Comparison of ENCODE assay signal across 13 cellular contexts in the genomic region with DNA sequence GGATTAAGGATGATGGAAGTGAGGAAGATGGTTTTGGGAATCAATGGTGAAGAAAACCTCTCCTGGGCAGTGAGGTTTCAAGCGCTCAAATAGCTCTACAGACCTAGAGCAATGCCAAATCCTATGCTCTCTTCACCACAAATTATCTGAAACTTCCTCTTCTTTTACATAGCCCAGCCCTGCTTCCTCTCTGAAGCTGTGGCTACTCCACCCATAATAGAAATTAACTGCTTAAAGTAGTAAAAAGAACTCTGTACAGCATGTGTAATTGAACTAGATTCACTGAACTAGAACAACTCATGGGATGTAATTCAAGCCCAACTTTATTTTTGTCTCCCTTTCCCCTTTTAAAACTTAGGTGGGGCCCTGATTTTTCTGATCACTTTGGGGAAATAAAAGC. TPM values are rescaled to one million over a fixed set of nuclear protein-coding genes. Genes with fewer than 3 reads are reported as not detected.
DNase-seq lines count a peak whose midpoint lies in the region; ATAC-seq and TF ChIP-seq lines count a peak whose summit lies in the region.
"Had no signal": no experiment of that assay in that cellular context is flagged by ENCODE, and none has a peak within 500 bp of the region (broad histone marks: within the 10 kb centered on the region; RNA-seq: fewer than 3 reads in every experiment).

No MANE protein-coding gene starts in this region.

- no peaks in the 10 kb centered on the region for H4K20me1 ChIP-seq in BLaER1 treated with 17β-estradiol and CSF1 and Interleukin-3, amounts not matched to agents 10 nM and 100 nM

- H3K36me3 ChIP-seq in BLaER1 treated with 17β-estradiol and CSF1 and Interleukin-3, amounts not matched to agents 10 nM and 100 nM, result no peaks in the 10 kb centered on the region

- TF ChIP-seq POLR2A in NB4 (IDR thresholded peaks at IDR 0.05; ENCODE audit: extremely low read depth, insufficient read length), result no peak

- ATAC-seq in GM21447 (IDR thresholded peaks at IDR 0.05; ENCODE audit: unreplicated experiment), result peak; percentile 59
- ATAC-seq: activated naive CD8-positive, alpha-beta T cell treated with anti-CD3 and anti-CD28 coated beads, Interleukin-2, amount 50 U/mL, for 24 hours; GM23338 had no signal

- peak overlapping the region in 1 of 11 experiments; percentile 0; a peak in 1 of 22 replicates for H3K9ac ChIP-seq in BLaER1 treated with 17β-estradiol and CSF1 and Interleukin-3, amounts not matched to agents 10 nM and 100 nM

- H3K9me3 Mint-ChIP-seq in immature natural killer cell, result no peaks in the 10 kb centered on the region
- H3K9me3 Mint-ChIP-seq: activated naive CD8-positive, alpha-beta T cell treated with anti-CD3 and anti-CD28 coated beads, Interleukin-2, amount 50 U/mL, for 24 hours; GM23338 had no signal

- H3K4me1 ChIP-seq in BLaER1 treated with 17β-estradiol and CSF1 and Interleukin-3, amounts not matched to agents 10 nM and 100 nM, result peaks cover 20 to 45% (median 27%) of the 10 kb centered on the region in 10 experiments

- DNase-seq in NB4 (ENCODE audit: low read depth), result peak; percentile 65
- no peak for DNase-seq in immature natural killer cell
- no peak for DNase-seq in NCI-H510A treated with DMSO at 0.1 percent for 48 hours (lab: John Stamatoyannopoulos, UW)
- DNase-seq in stimulated activated CD4-positive, alpha-beta T cell treated with anti-CD3 and anti-CD28 coated beads, Interleukin-12 subunit alpha, Interleukin-12 subunit beta, amount 100 ng/mL, for 4 hours, result no peak
- DNase-seq in AG20443 (ENCODE audit: low spot score), result no peak
- no peak for DNase-seq in dorsolateral prefrontal cortex
- DNase-seq: activated naive CD8-positive, alpha-beta T cell treated with anti-CD3 and anti-CD28 coated beads, Interleukin-2, amount 50 U/mL, for 24 hours; NCI-H2107; PC-9; T-helper 9 cell had no signal

- H3K4me3 ChIP-seq in BLaER1 treated with 17β-estradiol and CSF1 and Interleukin-3, amounts not matched to agents 10 nM and 100 nM, result no peak overlapping the region
- H3K4me3 ChIP-seq in NB4 (ENCODE audit: low read depth, low read length), result no peak overlapping the region
- H3K4me3 ChIP-seq in dorsolateral prefrontal cortex, result no peak overlapping the region
- H3K4me3 ChIP-seq: GM23338, PC-9 had no signal

- no peaks in the 10 kb centered on the region for H3K9me3 ChIP-seq in BLaER1 treated with 17β-estradiol and CSF1 and Interleukin-3, amounts not matched to agents 10 nM and 100 nM (replicated peaks in 1 of 11)

- peak overlapping the region in 2 of 11 experiments; percentile 3 to 43; a peak in 2 of 22 replicates for H3K27ac ChIP-seq in BLaER1 treated with 17β-estradiol and CSF1 and Interleukin-3, amounts not matched to agents 10 nM and 100 nM
- H3K27ac ChIP-seq in dorsolateral prefrontal cortex, result no peak overlapping the region
- H3K27ac ChIP-seq: PC-9 had no signal

- no peaks in the 10 kb centered on the region for H3K27me3 Mint-ChIP-seq in immature natural killer cell (ENCODE audit: low read depth in 3 of 3)
- H3K27me3 Mint-ChIP-seq: activated naive CD8-positive, alpha-beta T cell treated with anti-CD3 and anti-CD28 coated beads, Interleukin-2, amount 50 U/mL, for 24 hours had no signal

- peak overlapping the region in 4 of 5 donors; percentile 2 to 58 (median 26) for H3K4me3 Mint-ChIP-seq in immature natural killer cell
- H3K4me3 Mint-ChIP-seq: activated naive CD8-positive, alpha-beta T cell treated with anti-CD3 and anti-CD28 coated beads, Interleukin-2, amount 50 U/mL, for 24 hours; GM23338 had no signal

- H3K27ac Mint-ChIP-seq in immature natural killer cell, result peak overlapping the region in 5 of 6 donors; percentile 2 to 60 (median 4)
- H3K27ac Mint-ChIP-seq: activated naive CD8-positive, alpha-beta T cell treated with anti-CD3 and anti-CD28 coated beads, Interleukin-2, amount 50 U/mL, for 24 hours; GM23338 had no signal

- peak overlapping the region; percentile 28 to 81 (median 57) for H3K4me2 ChIP-seq in BLaER1 treated with 17β-estradiol and CSF1 and Interleukin-3, amounts not matched to agents 10 nM and 100 nM
- H3K4me2 ChIP-seq: GM23338, PC-9 had no signal

- no peaks in the 10 kb centered on the region for H3K36me3 Mint-ChIP-seq in immature natural killer cell

- peaks cover 24 to 25% of the 10 kb centered on the region in 2 donors for H3K4me1 Mint-ChIP-seq in immature natural killer cell

- no peaks in the 10 kb centered on the region for H3K27me3 ChIP-seq in BLaER1 treated with 17β-estradiol and CSF1 and Interleukin-3, amounts not matched to agents 10 nM and 100 nM
- H3K27me3 ChIP-seq in dorsolateral prefrontal cortex, result no peaks in the 10 kb centered on the region

- intact Hi-C loops in dorsolateral prefrontal cortex (cut with DNase I), result no loop called here

- TF ChIP-seq CTCF in NB4 (IDR thresholded peaks at IDR 0.05; ENCODE audit: low read depth, low read length), result no peak
- TF ChIP-seq CTCF in dorsolateral prefrontal cortex (IDR thresholded peaks at IDR 0.05 in 54 of 56, conservative IDR thresholded peaks at IDR 0.05 in 2 of 56; ENCODE audit: low read depth in 1 of 56, partially characterized antibody in 56 of 56), result no peak

RNA-seq across cellular contexts. Expression of gene IFT88, which starts 20.4 kb away (rescaled TPM):
- 1 to 10 TPM; 5.6 to 6.9 (median 6.2) TPM for polyA plus RNA-seq in immature natural killer cell
- total RNA-seq in dorsolateral prefrontal cortex, result 10 to 100 TPM; 12.3 to 33.2 (median 21.1) TPM

RNA-seq across cellular contexts. Expression of gene CRYL1, which starts 20.9 kb away (rescaled TPM):
- 10 to 100 TPM; 26.2 to 54.2 (median 30.1) TPM for polyA plus RNA-seq in immature natural killer cell
- total RNA-seq in dorsolateral prefrontal cortex, result 100 to 1,000 TPM in 6 of 120 experiments, 10 to 100 TPM in 114; 41.1 to 127 (median 74.6) TPM
